2 cellular contexts compared by ENCODE assay signal in the genomic region with DNA sequence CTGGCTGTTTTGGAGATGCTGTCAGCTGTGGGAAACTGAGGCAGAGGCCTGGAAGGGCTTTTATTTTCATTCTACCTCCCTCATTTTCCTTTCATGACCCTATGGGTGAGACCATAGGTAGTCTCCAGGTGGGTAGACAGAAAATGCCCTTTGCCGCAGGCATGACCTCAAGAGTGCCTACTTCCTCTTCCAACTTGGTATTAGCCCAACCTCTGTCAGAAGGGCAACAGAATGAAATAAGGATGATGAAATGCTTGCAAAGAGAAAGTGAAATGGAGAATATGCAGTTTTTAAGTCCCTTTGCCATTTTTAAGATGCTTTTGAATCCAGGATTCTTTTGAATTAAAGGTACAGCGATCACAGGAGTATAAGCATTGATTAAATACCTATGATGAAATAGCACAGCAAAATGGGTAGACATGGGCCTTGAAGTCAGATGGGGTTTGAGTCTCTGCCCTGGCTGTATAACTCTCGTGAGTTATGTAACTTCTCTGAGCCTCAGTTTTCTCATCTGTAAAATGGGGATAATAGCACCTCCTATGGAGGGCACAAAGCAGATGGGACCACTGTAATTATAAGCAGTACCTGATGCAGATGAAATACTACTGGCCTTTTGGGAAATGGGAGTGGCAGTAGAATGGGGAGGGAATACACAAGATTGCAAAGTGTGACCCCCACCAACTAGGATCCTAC.
TF ChIP-seq lines count a peak whose summit lies in the region.

No MANE protein-coding gene starts in this region.

TF ChIP-seq in H1, 55 proteins besides CTCF, POLR2A, EP300 and RAD21:
- TF ChIP-seq KDM1A (IDR thresholded peaks at IDR 0.05; ENCODE audit: borderline replicate concordance, low read length) (peak; percentile 71; the same call in 1 of the 2 replicates), BACH1 (IDR thresholded peaks at IDR 0.05; ENCODE audit: low read length) (no peak)

TF ChIP-seq in SK-N-SH treated with all-trans-retinoic acid at 6 μM for 48 hours, 23 proteins besides CTCF, POLR2A, EP300 and RAD21:
- TF ChIP-seq CSRNP3 (CRISPR knock-in tag; IDR thresholded peaks at IDR 0.05) = no peak
- TF ChIP-seq, protein P1, sequence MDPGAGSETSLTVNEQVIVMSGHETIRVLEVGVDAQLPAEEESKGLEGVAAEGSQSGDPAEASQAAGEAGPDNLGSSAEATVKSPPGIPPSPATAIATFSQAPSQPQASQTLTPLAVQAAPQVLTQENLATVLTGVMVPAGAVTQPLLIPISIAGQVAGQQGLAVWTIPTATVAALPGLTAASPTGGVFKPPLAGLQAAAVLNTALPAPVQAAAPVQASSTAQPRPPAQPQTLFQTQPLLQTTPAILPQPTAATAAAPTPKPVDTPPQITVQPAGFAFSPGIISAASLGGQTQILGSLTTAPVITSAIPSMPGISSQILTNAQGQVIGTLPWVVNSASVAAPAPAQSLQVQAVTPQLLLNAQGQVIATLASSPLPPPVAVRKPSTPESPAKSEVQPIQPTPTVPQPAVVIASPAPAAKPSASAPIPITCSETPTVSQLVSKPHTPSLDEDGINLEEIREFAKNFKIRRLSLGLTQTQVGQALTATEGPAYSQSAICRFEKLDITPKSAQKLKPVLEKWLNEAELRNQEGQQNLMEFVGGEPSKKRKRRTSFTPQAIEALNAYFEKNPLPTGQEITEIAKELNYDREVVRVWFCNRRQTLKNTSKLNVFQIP (CRISPR knock-in tag; IDR thresholded peaks at IDR 0.05; ENCODE audit: borderline replicate concordance, low read depth) = no peak
- TF ChIP-seq, protein P2, sequence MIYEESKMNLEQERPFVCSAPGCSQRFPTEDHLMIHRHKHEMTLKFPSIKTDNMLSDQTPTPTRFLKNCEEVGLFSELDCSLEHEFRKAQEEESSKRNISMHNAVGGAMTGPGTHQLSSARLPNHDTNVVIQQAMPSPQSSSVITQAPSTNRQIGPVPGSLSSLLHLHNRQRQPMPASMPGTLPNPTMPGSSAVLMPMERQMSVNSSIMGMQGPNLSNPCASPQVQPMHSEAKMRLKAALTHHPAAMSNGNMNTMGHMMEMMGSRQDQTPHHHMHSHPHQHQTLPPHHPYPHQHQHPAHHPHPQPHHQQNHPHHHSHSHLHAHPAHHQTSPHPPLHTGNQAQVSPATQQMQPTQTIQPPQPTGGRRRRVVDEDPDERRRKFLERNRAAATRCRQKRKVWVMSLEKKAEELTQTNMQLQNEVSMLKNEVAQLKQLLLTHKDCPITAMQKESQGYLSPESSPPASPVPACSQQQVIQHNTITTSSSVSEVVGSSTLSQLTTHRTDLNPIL (CRISPR knock-in tag; IDR thresholded peaks at IDR 0.05; ENCODE audit: low read depth) = no peak
- no peak for TF ChIP-seq SNAI2 (CRISPR knock-in tag; IDR thresholded peaks at IDR 0.05)
- no peak for TF ChIP-seq CSDC2 (CRISPR knock-in tag; IDR thresholded peaks at IDR 0.05)
- no peak for TF ChIP-seq ZNF565 (CRISPR knock-in tag; conservative IDR thresholded peaks at IDR 0.05; ENCODE audit: low read depth)
- no peak for TF ChIP-seq ZNF70 (CRISPR knock-in tag; IDR thresholded peaks at IDR 0.05)
- TF ChIP-seq, protein P3, sequence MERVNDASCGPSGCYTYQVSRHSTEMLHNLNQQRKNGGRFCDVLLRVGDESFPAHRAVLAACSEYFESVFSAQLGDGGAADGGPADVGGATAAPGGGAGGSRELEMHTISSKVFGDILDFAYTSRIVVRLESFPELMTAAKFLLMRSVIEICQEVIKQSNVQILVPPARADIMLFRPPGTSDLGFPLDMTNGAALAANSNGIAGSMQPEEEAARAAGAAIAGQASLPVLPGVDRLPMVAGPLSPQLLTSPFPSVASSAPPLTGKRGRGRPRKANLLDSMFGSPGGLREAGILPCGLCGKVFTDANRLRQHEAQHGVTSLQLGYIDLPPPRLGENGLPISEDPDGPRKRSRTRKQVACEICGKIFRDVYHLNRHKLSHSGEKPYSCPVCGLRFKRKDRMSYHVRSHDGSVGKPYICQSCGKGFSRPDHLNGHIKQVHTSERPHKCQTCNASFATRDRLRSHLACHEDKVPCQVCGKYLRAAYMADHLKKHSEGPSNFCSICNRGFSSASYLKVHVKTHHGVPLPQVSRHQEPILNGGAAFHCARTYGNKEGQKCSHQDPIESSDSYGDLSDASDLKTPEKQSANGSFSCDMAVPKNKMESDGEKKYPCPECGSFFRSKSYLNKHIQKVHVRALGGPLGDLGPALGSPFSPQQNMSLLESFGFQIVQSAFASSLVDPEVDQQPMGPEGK (CRISPR knock-in tag; IDR thresholded peaks at IDR 0.05; ENCODE audit: borderline replicate concordance) = no peak
- no peak for TF ChIP-seq ISL1 (CRISPR knock-in tag; IDR thresholded peaks at IDR 0.05)
- no peak for TF ChIP-seq ZC3H10 (CRISPR knock-in tag; IDR thresholded peaks at IDR 0.05)
- no peak for TF ChIP-seq TOX (CRISPR knock-in tag; IDR thresholded peaks at IDR 0.05; ENCODE audit: borderline replicate concordance)
- TF ChIP-seq ZNF8 (CRISPR knock-in tag; IDR thresholded peaks at IDR 0.05) = no peak
- TF ChIP-seq TSHZ2 (CRISPR knock-in tag; IDR thresholded peaks at IDR 0.05) = no peak
- TF ChIP-seq BACH2 (CRISPR knock-in tag; IDR thresholded peaks at IDR 0.05; ENCODE audit: borderline replicate concordance) = no peak
- TF ChIP-seq OSR1 (CRISPR knock-in tag; IDR thresholded peaks at IDR 0.05) = no peak
- TF ChIP-seq GLIS3 (CRISPR knock-in tag; IDR thresholded peaks at IDR 0.05) = no peak
- no peak for TF ChIP-seq PPARA (CRISPR knock-in tag; IDR thresholded peaks at IDR 0.05; ENCODE audit: borderline replicate concordance)
- TF ChIP-seq ESRRG (CRISPR knock-in tag; IDR thresholded peaks at IDR 0.05) = no peak
